In the genomic region with DNA sequence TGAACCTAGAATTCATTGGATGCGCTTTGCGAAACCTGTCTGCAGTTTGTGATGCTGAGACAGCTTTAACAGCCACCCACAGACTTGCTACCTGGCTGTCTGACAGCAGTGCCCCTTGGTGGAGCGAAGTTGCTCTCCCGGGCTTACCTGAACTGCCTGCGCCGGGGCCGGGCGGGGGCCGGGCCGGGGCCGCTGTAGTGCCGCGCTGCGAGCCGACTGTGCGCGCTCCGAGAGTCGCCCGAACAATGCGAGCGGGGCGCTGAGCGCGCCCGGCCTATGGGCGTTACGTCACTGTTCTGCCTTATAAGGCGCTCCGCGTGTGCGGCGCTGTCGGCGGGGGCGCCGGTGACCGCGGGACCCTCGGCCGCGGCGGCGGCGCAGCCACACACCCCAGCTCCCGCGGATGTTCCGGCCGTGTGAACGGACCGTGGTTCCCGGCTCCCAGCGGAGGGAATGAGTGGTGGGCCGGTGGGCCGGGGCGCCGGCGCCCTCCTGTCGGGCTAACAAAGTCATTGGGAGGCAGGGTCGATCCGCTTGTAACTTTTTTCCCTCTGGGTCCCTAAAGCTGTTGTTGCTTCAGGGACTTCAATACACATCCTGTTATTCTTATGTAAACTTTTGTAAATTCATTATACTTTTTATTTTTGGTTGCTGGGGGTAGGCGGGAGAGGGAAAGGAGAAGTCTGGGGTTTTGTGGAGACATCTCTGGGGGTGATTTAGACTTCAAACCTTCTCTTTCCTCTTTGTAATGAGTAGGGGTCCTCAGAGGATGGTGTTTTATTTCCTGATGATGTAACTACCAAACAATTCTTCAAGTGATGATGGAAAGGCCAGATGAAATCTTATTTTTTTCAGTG, we compare ENCODE assay signal across 1 cellular context.
TF ChIP-seq lines count a peak whose summit lies in the region.

No MANE protein-coding gene starts in this region.

TF ChIP-seq in K562, 482 proteins besides CTCF, POLR2A, EP300 and RAD21 (continued from another document):
- TF ChIP-seq, protein P1, sequence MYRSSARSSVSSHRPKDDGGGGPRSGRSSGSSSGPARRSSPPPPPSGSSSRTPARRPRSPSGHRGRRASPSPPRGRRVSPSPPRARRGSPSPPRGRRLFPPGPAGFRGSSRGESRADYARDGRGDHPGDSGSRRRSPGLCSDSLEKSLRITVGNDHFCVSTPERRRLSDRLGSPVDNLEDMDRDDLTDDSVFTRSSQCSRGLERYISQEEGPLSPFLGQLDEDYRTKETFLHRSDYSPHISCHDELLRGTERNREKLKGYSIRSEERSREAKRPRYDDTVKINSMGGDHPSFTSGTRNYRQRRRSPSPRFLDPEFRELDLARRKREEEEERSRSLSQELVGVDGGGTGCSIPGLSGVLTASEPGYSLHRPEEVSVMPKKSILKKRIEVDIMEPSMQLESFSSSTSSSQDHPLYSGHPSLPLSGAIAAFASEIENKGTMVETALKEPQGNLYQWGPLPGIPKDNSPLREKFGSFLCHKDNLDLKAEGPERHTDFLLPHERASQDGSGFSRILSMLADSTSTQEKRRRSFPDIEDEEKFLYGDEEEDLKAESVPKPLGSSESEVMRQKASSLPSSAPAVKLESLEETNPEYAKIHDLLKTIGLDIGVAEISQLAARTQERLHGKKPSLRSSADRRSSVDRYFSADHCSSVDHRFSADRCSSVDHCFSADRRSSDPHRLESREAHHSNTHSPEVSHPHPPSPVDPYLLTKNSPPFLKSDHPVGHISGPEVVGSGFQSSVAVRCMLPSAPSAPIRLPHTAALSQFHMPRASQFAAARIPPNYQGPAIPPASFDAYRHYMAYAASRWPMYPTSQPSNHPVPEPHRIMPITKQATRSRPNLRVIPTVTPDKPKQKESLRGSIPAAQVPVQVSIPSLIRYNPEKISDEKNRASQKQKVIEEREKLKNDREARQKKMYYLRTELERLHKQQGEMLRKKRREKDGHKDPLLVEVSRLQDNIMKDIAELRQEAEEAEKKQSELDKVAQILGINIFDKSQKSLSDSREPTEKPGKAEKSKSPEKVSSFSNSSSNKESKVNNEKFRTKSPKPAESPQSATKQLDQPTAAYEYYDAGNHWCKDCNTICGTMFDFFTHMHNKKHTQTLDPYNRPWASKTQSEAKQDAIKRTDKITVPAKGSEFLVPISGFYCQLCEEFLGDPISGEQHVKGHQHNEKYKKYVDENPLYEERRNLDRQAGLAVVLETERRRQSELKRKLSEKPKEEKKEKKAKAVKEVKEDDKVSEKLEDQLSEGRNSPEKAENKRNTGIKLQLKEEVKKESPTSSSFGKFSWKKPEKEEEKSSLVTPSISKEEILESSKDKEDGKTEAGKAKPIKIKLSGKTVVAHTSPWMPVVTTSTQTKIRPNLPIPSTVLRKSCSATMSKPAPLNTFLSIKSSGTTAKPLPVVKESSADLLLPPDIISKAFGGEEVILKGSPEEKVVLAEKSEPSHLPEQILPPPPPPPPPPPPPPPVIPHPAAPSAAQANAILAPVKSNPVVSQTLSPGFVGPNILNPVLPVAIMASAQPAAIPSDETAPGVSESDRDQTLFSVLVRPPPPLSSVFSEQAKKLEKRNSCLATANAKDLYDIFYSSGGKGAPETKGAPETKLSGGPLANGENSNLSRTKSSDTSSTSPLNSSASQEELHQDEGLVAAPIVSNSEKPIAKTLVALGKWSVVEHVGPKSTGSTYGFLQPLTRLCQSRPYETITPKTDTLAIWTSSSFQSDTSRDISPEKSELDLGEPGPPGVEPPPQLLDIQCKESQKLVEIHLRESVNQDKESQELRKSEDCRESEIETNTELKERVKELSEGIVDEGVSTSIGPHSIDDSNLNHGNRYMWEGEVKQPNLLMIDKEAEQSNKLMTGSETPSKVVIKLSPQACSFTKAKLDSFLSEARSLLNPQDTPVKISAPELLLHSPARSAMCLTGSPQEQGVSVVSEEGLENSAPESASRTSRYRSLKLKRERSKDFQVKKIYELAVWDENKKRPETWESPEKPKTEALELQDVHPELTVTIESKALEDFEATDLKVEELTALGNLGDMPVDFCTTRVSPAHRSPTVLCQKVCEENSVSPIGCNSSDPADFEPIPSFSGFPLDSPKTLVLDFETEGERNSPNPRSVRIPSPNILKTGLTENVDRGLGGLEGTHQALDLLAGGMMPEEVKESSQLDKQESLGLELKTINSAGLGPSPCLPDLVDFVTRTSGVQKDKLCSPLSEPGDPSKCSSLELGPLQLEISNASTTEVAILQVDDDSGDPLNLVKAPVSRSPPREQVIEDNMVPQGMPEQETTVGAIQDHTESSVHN (IDR thresholded peaks at IDR 0.05; ENCODE audit: borderline replicate concordance in 1 of 2, low read depth in 1 of 2): peak in 1 of 2 experiments; percentile 41; a peak in 1 of 4 replicates
- TF ChIP-seq CHD2 (IDR thresholded peaks at IDR 0.05; ENCODE audit: low read depth, low read length) (no peak), IRF2 (CRISPR knock-in tag; IDR thresholded peaks at IDR 0.05) (no peak), CEBPG (CRISPR knock-in tag; IDR thresholded peaks at IDR 0.05) (peak; percentile 48; the same call in 1 of the 2 replicates), CEBPG (tag; conservative IDR thresholded peaks at IDR 0.05 in 1 of 2, IDR thresholded peaks at IDR 0.05 in 1 of 2) (peak; percentile 64 to 69), BRD4 (IDR thresholded peaks at IDR 0.05) (0 out of 2 replicates have a peak, but pooled peaks have one; percentile 65), SMAD1 (IDR thresholded peaks at IDR 0.05; ENCODE audit: low read depth, low read length, partially characterized antibody) (peak; percentile 43), ETV5 (CRISPR knock-in tag; IDR thresholded peaks at IDR 0.05; ENCODE audit: low read depth) (peak; percentile 44; the same call in 1 of the 2 replicates), ARID1B (IDR thresholded peaks at IDR 0.05) (peak; percentile 33; the same call in 1 of the 2 replicates), GTF2E2 (tag; IDR thresholded peaks at IDR 0.05) (peak; percentile 66; the same call in 1 of the 2 replicates), SP1 (CRISPR knock-in tag; IDR thresholded peaks at IDR 0.05) (0 out of 2 replicates have a peak, but pooled peaks have one; percentile 12), FOXM1 (IDR thresholded peaks at IDR 0.05; ENCODE audit: low read depth) (no peak), FOXM1 (CRISPR knock-in tag; IDR thresholded peaks at IDR 0.05; ENCODE audit: low read depth) (no peak), CREB1 (IDR thresholded peaks at IDR 0.05) (peak; percentile 56), CREB1 (CRISPR knock-in tag; IDR thresholded peaks at IDR 0.05) (peak; percentile 26; the same call in 1 of the 2 replicates), ZKSCAN8 (CRISPR knock-in tag; IDR thresholded peaks at IDR 0.05) (no peak), ZNF41 (CRISPR knock-in tag; conservative IDR thresholded peaks at IDR 0.05) (no peak)
- TF ChIP-seq, protein P2, sequence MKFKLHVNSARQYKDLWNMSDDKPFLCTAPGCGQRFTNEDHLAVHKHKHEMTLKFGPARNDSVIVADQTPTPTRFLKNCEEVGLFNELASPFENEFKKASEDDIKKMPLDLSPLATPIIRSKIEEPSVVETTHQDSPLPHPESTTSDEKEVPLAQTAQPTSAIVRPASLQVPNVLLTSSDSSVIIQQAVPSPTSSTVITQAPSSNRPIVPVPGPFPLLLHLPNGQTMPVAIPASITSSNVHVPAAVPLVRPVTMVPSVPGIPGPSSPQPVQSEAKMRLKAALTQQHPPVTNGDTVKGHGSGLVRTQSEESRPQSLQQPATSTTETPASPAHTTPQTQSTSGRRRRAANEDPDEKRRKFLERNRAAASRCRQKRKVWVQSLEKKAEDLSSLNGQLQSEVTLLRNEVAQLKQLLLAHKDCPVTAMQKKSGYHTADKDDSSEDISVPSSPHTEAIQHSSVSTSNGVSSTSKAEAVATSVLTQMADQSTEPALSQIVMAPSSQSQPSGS (CRISPR knock-in tag; IDR thresholded peaks at IDR 0.05): peak; percentile 90
- TF ChIP-seq, protein P3, sequence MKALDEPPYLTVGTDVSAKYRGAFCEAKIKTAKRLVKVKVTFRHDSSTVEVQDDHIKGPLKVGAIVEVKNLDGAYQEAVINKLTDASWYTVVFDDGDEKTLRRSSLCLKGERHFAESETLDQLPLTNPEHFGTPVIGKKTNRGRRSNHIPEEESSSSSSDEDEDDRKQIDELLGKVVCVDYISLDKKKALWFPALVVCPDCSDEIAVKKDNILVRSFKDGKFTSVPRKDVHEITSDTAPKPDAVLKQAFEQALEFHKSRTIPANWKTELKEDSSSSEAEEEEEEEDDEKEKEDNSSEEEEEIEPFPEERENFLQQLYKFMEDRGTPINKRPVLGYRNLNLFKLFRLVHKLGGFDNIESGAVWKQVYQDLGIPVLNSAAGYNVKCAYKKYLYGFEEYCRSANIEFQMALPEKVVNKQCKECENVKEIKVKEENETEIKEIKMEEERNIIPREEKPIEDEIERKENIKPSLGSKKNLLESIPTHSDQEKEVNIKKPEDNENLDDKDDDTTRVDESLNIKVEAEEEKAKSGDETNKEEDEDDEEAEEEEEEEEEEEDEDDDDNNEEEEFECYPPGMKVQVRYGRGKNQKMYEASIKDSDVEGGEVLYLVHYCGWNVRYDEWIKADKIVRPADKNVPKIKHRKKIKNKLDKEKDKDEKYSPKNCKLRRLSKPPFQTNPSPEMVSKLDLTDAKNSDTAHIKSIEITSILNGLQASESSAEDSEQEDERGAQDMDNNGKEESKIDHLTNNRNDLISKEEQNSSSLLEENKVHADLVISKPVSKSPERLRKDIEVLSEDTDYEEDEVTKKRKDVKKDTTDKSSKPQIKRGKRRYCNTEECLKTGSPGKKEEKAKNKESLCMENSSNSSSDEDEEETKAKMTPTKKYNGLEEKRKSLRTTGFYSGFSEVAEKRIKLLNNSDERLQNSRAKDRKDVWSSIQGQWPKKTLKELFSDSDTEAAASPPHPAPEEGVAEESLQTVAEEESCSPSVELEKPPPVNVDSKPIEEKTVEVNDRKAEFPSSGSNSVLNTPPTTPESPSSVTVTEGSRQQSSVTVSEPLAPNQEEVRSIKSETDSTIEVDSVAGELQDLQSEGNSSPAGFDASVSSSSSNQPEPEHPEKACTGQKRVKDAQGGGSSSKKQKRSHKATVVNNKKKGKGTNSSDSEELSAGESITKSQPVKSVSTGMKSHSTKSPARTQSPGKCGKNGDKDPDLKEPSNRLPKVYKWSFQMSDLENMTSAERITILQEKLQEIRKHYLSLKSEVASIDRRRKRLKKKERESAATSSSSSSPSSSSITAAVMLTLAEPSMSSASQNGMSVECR (CRISPR knock-in tag; IDR thresholded peaks at IDR 0.05): peak; percentile 47
- TF ChIP-seq, protein P4, sequence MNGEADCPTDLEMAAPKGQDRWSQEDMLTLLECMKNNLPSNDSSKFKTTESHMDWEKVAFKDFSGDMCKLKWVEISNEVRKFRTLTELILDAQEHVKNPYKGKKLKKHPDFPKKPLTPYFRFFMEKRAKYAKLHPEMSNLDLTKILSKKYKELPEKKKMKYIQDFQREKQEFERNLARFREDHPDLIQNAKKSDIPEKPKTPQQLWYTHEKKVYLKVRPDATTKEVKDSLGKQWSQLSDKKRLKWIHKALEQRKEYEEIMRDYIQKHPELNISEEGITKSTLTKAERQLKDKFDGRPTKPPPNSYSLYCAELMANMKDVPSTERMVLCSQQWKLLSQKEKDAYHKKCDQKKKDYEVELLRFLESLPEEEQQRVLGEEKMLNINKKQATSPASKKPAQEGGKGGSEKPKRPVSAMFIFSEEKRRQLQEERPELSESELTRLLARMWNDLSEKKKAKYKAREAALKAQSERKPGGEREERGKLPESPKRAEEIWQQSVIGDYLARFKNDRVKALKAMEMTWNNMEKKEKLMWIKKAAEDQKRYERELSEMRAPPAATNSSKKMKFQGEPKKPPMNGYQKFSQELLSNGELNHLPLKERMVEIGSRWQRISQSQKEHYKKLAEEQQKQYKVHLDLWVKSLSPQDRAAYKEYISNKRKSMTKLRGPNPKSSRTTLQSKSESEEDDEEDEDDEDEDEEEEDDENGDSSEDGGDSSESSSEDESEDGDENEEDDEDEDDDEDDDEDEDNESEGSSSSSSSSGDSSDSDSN (IDR thresholded peaks at IDR 0.05; ENCODE audit: borderline replicate concordance in 1 of 2, low read depth in 2 of 2, low read length in 2 of 2): peak; percentile 83 to 84; a peak in 2 of 4 replicates
- TF ChIP-seq, protein P5, sequence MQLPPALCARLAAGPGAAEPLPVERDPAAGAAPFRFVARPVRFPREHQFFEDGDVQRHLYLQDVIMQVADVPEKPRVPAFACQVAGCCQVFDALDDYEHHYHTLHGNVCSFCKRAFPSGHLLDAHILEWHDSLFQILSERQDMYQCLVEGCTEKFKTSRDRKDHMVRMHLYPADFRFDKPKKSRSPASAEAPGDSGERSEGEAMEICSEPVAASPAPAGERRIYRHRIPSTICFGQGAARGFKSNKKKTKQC (CRISPR knock-in tag; IDR thresholded peaks at IDR 0.05): no peak; the same call in 1 of the 2 replicates
- TF ChIP-seq, protein P6, sequence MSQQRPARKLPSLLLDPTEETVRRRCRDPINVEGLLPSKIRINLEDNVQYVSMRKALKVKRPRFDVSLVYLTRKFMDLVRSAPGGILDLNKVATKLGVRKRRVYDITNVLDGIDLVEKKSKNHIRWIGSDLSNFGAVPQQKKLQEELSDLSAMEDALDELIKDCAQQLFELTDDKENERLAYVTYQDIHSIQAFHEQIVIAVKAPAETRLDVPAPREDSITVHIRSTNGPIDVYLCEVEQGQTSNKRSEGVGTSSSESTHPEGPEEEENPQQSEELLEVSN (IDR thresholded peaks at IDR 0.05; ENCODE audit: borderline replicate concordance in 1 of 2, extremely low read depth in 1 of 2, insufficient read depth in 1 of 2, insufficient read length in 1 of 2, low read depth in 1 of 2, low read length in 1 of 2, poor library complexity in 1 of 2, severe bottlenecking in 1 of 2): peak in 1 of 2 experiments; percentile 42
